In genomic region chr17:49756323-49756722, GRCh38 we compare ENCODE assay signal across 1 cellular context.
TF ChIP-seq lines count a peak whose summit lies in the region.

No MANE protein-coding gene starts in this region.

TF ChIP-seq in GM23338, 12 proteins besides CTCF, POLR2A, EP300 and RAD21:
- TF ChIP-seq STAT1 (IDR thresholded peaks at IDR 0.05; ENCODE audit: unreplicated experiment): no peak
- TF ChIP-seq EZH2 (IDR thresholded peaks at IDR 0.05; ENCODE audit: low read depth, unreplicated experiment): no peak
- no peak for TF ChIP-seq ZNF462 (CRISPR knock-in tag; IDR thresholded peaks at IDR 0.05)
- TF ChIP-seq EZH2phosphoT487 (IDR thresholded peaks at IDR 0.05; ENCODE audit: unreplicated experiment): no peak
- TF ChIP-seq POLR2AphosphoS5 (IDR thresholded peaks at IDR 0.05; ENCODE audit: low read depth): no peak
- TF ChIP-seq ZNF331 (CRISPR knock-in tag; IDR thresholded peaks at IDR 0.05; ENCODE audit: low read depth): no peak
- no peak for TF ChIP-seq ZNF114 (CRISPR knock-in tag; IDR thresholded peaks at IDR 0.05)
- TF ChIP-seq, protein P1, sequence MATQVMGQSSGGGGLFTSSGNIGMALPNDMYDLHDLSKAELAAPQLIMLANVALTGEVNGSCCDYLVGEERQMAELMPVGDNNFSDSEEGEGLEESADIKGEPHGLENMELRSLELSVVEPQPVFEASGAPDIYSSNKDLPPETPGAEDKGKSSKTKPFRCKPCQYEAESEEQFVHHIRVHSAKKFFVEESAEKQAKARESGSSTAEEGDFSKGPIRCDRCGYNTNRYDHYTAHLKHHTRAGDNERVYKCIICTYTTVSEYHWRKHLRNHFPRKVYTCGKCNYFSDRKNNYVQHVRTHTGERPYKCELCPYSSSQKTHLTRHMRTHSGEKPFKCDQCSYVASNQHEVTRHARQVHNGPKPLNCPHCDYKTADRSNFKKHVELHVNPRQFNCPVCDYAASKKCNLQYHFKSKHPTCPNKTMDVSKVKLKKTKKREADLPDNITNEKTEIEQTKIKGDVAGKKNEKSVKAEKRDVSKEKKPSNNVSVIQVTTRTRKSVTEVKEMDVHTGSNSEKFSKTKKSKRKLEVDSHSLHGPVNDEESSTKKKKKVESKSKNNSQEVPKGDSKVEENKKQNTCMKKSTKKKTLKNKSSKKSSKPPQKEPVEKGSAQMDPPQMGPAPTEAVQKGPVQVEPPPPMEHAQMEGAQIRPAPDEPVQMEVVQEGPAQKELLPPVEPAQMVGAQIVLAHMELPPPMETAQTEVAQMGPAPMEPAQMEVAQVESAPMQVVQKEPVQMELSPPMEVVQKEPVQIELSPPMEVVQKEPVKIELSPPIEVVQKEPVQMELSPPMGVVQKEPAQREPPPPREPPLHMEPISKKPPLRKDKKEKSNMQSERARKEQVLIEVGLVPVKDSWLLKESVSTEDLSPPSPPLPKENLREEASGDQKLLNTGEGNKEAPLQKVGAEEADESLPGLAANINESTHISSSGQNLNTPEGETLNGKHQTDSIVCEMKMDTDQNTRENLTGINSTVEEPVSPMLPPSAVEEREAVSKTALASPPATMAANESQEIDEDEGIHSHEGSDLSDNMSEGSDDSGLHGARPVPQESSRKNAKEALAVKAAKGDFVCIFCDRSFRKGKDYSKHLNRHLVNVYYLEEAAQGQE (IDR thresholded peaks at IDR 0.05; ENCODE audit: unreplicated experiment): no peak
- no peak for TF ChIP-seq NANOG (IDR thresholded peaks at IDR 0.05; ENCODE audit: borderline replicate concordance)
- TF ChIP-seq CREB1 (CRISPR knock-in tag; IDR thresholded peaks at IDR 0.05; ENCODE audit: low read depth): no peak
- no peak for TF ChIP-seq JUNB (IDR thresholded peaks at IDR 0.05; ENCODE audit: unreplicated experiment)
- no peak for TF ChIP-seq ETS1 (IDR thresholded peaks at IDR 0.05)
TF ChIP-seq in GM23338: peak in this region for 0.
